Comparison of ENCODE assay signal across 8 cellular contexts in the genomic region with DNA sequence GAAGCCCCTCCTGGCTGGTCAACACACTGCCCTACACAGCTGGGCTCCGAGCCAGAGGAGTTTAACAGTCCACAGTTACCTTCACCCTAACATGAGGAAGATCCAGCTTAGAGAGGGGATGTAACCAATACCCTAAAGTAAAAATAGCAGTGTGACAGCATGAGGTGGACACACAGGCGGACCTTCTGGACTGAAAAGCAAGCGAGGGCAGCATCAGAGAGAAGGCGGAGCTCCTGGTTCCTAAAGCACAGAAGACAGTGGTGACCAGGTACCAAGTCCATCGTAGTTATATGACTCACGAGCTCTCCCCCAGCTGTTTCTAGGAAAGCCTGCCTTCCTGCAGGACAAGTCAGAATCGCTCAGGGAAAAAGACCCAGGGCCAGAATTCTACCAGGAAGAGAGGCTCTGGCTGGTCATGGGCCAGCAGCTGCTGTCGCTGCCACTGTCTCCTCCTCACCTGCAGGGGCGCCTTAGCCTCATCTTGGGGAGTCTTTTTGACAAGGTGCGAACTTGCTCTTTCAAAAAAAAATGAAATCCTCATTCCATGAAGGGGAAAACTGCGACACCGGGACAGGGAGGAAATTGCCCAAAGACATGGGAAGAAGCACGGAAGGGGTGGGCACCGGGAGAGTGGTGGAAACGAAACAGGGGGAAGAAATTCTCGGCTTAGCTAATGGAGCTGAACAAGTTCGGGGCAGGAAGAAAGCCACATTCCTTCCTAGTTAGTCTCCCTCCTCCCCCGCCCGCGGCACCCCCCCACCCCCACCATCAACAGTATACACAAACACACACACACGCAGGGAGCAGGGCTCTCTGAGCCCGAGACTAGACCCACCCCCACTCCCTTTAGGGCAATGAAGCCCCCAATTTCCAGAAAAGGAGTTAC. TPM values are rescaled to one million over a fixed set of nuclear protein-coding genes. Genes with fewer than 3 reads are reported as not detected.
DNase-seq lines count a peak whose midpoint lies in the region; ATAC-seq and TF ChIP-seq lines count a peak whose summit lies in the region.

No MANE protein-coding gene starts in this region.

- peaks cover 16% of the 10 kb centered on the region for H3K4me1 Mint-ChIP-seq in activated CD4-positive, alpha-beta T cell treated with anti-CD3 and anti-CD28 coated beads, Interleukin-2, amount 10 ng/mL, durations not matched to agents 24 days and 14 days
- peaks cover 15% of the 10 kb centered on the region for H3K4me1 Mint-ChIP-seq in mesothelial cell of epicardium

- TF ChIP-seq CTCF in A673 (conservative IDR thresholded peaks at IDR 0.05; ENCODE audit: low read depth, low read length) (peak; percentile 77), GM12864 (IDR thresholded peaks at IDR 0.05; ENCODE audit: low read depth, low read length, missing control alignments) (peak; percentile 92), mesothelial cell of epicardium (IDR thresholded peaks at IDR 0.05; ENCODE audit: unreplicated experiment) (peak; percentile 55)

- H3K9me3 ChIP-seq in A673 (ENCODE audit: low read depth, low read length, poor library complexity, severe bottlenecking) = no peaks in the 10 kb centered on the region
- H3K9me3 ChIP-seq in effector memory CD4-positive, alpha-beta T cell (ENCODE audit: control insufficient read depth, low read length) = no peaks in the 10 kb centered on the region

- H3K9me3 Mint-ChIP-seq in activated CD4-positive, alpha-beta T cell treated with anti-CD3 and anti-CD28 coated beads, Interleukin-2, amount 10 ng/mL, durations not matched to agents 24 days and 14 days = no peaks in the 10 kb centered on the region
- no peaks in the 10 kb centered on the region for H3K9me3 Mint-ChIP-seq in mesothelial cell of epicardium

- ATAC-seq in HG03025 (IDR thresholded peaks at IDR 0.05; ENCODE audit: low FRiP score, unreplicated experiment) = no peak

- H3K36me3 ChIP-seq in A673 (ENCODE audit: insufficient read depth, low read length, poor library complexity, severe bottlenecking) = no peaks in the 10 kb centered on the region
- H3K36me3 ChIP-seq in effector memory CD4-positive, alpha-beta T cell (ENCODE audit: control insufficient read depth, insufficient read depth, low read length) = no peaks in the 10 kb centered on the region

- peaks cover 1% of the 10 kb centered on the region for H3K27me3 Mint-ChIP-seq in activated CD4-positive, alpha-beta T cell treated with anti-CD3 and anti-CD28 coated beads, Interleukin-2, amount 10 ng/mL, durations not matched to agents 24 days and 14 days
- no peaks in the 10 kb centered on the region for H3K27me3 Mint-ChIP-seq in mesothelial cell of epicardium (ENCODE audit: low read depth)

- H3K27ac Mint-ChIP-seq in activated CD4-positive, alpha-beta T cell treated with anti-CD3 and anti-CD28 coated beads, Interleukin-2, amount 10 ng/mL, durations not matched to agents 24 days and 14 days = peak overlapping the region; percentile 86
- peak overlapping the region; percentile 97 for H3K27ac Mint-ChIP-seq in mesothelial cell of epicardium

- CTCF ChIA-PET in A673 (lab: Charles Lee) = interaction anchor here (0.6 to 1.4 kb wide), 3 partner anchors 9 to 57 kb away, joined by 4 to 9 read pairs (median 6); a partner anchor contains a TSS

- H3K4me3 ChIP-seq in A673 (ENCODE audit: low read depth, low read length, poor library complexity, severe bottlenecking) = peak overlapping the region; percentile 89
- peak overlapping the region; percentile 97 for H3K4me3 ChIP-seq in GM12864 (ENCODE audit: low read depth, low read length)
- H3K4me3 ChIP-seq in effector memory CD4-positive, alpha-beta T cell (ENCODE audit: insufficient read depth, low read depth, low read length, poor library complexity, severe bottlenecking) = peak overlapping the region; percentile 89

- H3K4me1 ChIP-seq in A673 (ENCODE audit: insufficient read depth, low read length, poor library complexity, severe bottlenecking) = peaks cover 4% of the 10 kb centered on the region
- H3K4me1 ChIP-seq in effector memory CD4-positive, alpha-beta T cell (ENCODE audit: control insufficient read depth, insufficient read depth, low read length, poor library complexity, severe bottlenecking) = peaks cover 17% of the 10 kb centered on the region

- H3K27ac ChIP-seq in A673 (ENCODE audit: low read depth, low read length, poor library complexity, severe bottlenecking) = peak overlapping the region; percentile 93
- peak overlapping the region; percentile 94 for H3K27ac ChIP-seq in effector memory CD4-positive, alpha-beta T cell (ENCODE audit: insufficient read depth, low read length, poor library complexity, severe bottlenecking)

- H3K4me3 Mint-ChIP-seq in activated CD4-positive, alpha-beta T cell treated with anti-CD3 and anti-CD28 coated beads, Interleukin-2, amount 10 ng/mL, durations not matched to agents 24 days and 14 days = peak overlapping the region; percentile 91
- H3K4me3 Mint-ChIP-seq in mesothelial cell of epicardium = peak overlapping the region; percentile 85

- BruUV-seq in A673 (replicated peaks; lab: Mats Ljungman, UMichigan) = no TSS peak

- no peaks in the 10 kb centered on the region for H3K27me3 ChIP-seq in A673 (replicated peaks; ENCODE audit: insufficient read depth, low read depth, low read length, poor library complexity)
- no peaks in the 10 kb centered on the region for H3K27me3 ChIP-seq in effector memory CD4-positive, alpha-beta T cell (replicated peaks; ENCODE audit: control insufficient read depth, insufficient read depth, low read length, poor library complexity, severe bottlenecking)

- POLR2A ChIA-PET in A673 (lab: Charles Lee; ENCODE audit: low non-redundant PET) = interaction anchor here (0.6 kb wide), 1 partner anchor 1304 kb away, joined by 4 read pairs; no protein-coding TSS in a partner anchor

- DNase-seq in A673 (ENCODE audit: low spot score) (peak; percentile 73), GM12864 (ENCODE audit: low read depth) (no peak), NCI-H2171 (lab: John Stamatoyannopoulos, UW) (peak; percentile 52), mesothelial cell of epicardium (ENCODE audit: low spot score in 2 of 2, unreplicated experiment in 2 of 2) (peak in 1 of 2 experiments; percentile 62), stromal cell of bone marrow (ENCODE audit: low read depth) (peak; percentile 67)
- peak; percentile 89 for DNase-seq in activated CD4-positive, alpha-beta T cell treated with anti-CD3 and anti-CD28 coated beads, Interleukin-2, amount 10 ng/mL, durations not matched to agents 24 days and 14 days
- peak in 2 of 3 donors; percentile 39 to 49 for DNase-seq in effector memory CD4-positive, alpha-beta T cell

- peaks cover 3% of the 10 kb centered on the region for H3K36me3 Mint-ChIP-seq in activated CD4-positive, alpha-beta T cell treated with anti-CD3 and anti-CD28 coated beads, Interleukin-2, amount 10 ng/mL, durations not matched to agents 24 days and 14 days (ENCODE audit: low read depth)
- no peaks in the 10 kb centered on the region for H3K36me3 Mint-ChIP-seq in mesothelial cell of epicardium

- intact Hi-C loops in A673 (cut with micrococcal nuclease; ENCODE audit: unreplicated experiment) = no loop called here
- intact Hi-C loops in activated CD4-positive, alpha-beta T cell treated with anti-CD3 and anti-CD28 coated beads, Interleukin-2, amount 10 ng/mL, durations not matched to agents 24 days and 14 days (cut with micrococcal nuclease) = no loop called here

RNA-seq across cellular contexts. Expression of a gene that starts 1.7 kb away (rescaled TPM):
- total RNA-seq in A673 (2021) (15.8 and 16.4 TPM in 2 replicates), mesothelial cell of epicardium (16.4 to 19.2 TPM (median 18.7 TPM) in 3 replicates)
- total RNA-seq in activated CD4-positive, alpha-beta T cell treated with anti-CD3 and anti-CD28 coated beads, Interleukin-2, amount 10 ng/mL, durations not matched to agents 24 days and 14 days = 25.5 and 27.8 TPM in 2 replicates

RNA-seq across cellular contexts. Expression of a gene that starts 23.2 kb away (rescaled TPM):
- total RNA-seq in A673 (2021) (210 and 245 TPM in 2 replicates), mesothelial cell of epicardium (245 to 250 TPM (median 247 TPM) in 3 replicates)
- 170 and 173 TPM in 2 replicates for total RNA-seq in activated CD4-positive, alpha-beta T cell treated with anti-CD3 and anti-CD28 coated beads, Interleukin-2, amount 10 ng/mL, durations not matched to agents 24 days and 14 days

RNA-seq across cellular contexts. Expression of a gene that starts 37.5 kb away (rescaled TPM):
- total RNA-seq in A673 (2021) (111 and 114 TPM in 2 replicates), mesothelial cell of epicardium (79.7 to 82.2 TPM (median 80.3 TPM) in 3 replicates)
- 124 and 134 TPM in 2 replicates for total RNA-seq in activated CD4-positive, alpha-beta T cell treated with anti-CD3 and anti-CD28 coated beads, Interleukin-2, amount 10 ng/mL, durations not matched to agents 24 days and 14 days

RNA-seq across cellular contexts. Expression of a gene that starts 51.5 kb away (rescaled TPM):
- total RNA-seq in A673 (2021) (1,270 and 1,348 TPM in 2 replicates), mesothelial cell of epicardium (846 to 875 TPM (median 857 TPM) in 3 replicates)
- total RNA-seq in activated CD4-positive, alpha-beta T cell treated with anti-CD3 and anti-CD28 coated beads, Interleukin-2, amount 10 ng/mL, durations not matched to agents 24 days and 14 days = 1,581 and 1,604 TPM in 2 replicates
